In the genomic region with DNA sequence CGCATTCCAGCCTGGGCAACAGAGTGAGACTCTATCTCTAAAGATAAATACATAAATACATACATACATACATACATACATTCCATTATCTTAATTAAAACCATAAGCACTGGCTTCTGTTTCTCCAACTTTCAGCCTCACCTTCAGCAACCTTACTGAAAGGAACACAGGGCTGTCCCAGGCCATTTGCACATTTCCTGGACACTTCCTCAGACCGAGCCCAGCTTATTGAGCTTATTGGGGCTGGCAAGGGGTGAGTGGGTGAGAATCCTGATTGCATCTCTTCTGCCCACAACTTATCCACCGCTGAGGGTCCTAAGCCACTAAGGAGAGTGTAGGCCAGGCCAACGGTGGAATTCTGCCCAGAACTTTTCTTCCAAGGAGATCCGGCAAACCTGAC, we compare ENCODE assay signal across 28 cellular contexts.
"Had no signal": no experiment of that assay in that cellular context is flagged by ENCODE, and none has a peak within 500 bp of the region (broad histone marks: within the 10 kb centered on the region; RNA-seq: fewer than 3 reads in every experiment).

No MANE protein-coding gene starts in this region.

- ATAC-seq: activated CD8-positive, alpha-beta T cell treated with anti-CD3 and anti-CD28 coated beads, Interleukin-2, amount 10 ng/mL, durations not matched to agents 7 days and 5 days; SK-N-SH treated with all-trans-retinoic acid at 6 μM for 48 hours; WTC11 had no signal

- H3K36me3 ChIP-seq: adrenal gland, Peyer's patch, SJSA1 had no signal

- H3K27me3 ChIP-seq: adrenal gland, Peyer's patch, SJSA1 had no signal

- H3K27ac ChIP-seq: adrenal gland, SJSA1 had no signal

- H3K9me3 ChIP-seq: adrenal gland, Peyer's patch, SJSA1 had no signal

- DNase-seq: activated CD4-positive, alpha-beta T cell treated with anti-CD3 and anti-CD28 coated beads for 48 hours; activated CD4-positive, alpha-beta T cell treated with anti-CD3 and anti-CD28 coated beads, Interleukin-2, amount 50 U/mL, for 4 hours; activated CD4-positive, CD25-positive, alpha-beta regulatory T cell treated with anti-CD3 and anti-CD28 coated beads, Interleukin-2, amount 50 U/mL, for 72 hours; activated CD8-positive, alpha-beta memory T cell treated with anti-CD3 and anti-CD28 coated beads, Interleukin-2, amount 50 U/mL, for 48 hours; activated CD8-positive, alpha-beta T cell treated with anti-CD3 and anti-CD28 coated beads, Interleukin-2, amount 10 ng/mL, durations not matched to agents 7 days and 5 days; activated naive CD4-positive, alpha-beta T cell treated with anti-CD3 and anti-CD28 coated beads, Interleukin-2, amount 50 U/mL, for 16 hours; activated naive CD8-positive, alpha-beta T cell treated with anti-CD3 and anti-CD28 coated beads, Interleukin-2, amount 10 ng/mL, durations not matched to agents 7 days and 5 days; activated T-cell treated with anti-CD3 and anti-CD28 coated beads, Interleukin-2, amount 50 U/mL, for 1 hour; adrenal gland; anterior cingulate cortex; caudate nucleus; MM.1S; NCI-H1105; NCI-H1436; NCI-H1694 treated with DMSO at 0.1 percent for 48 hours; NCI-H2029 treated with DMSO at 0.1 percent for 48 hours; NCI-H345; NCI-H510A; NCI-H526 treated with DMSO at 0.1 percent for 48 hours; NCI-H82; OCI-M1; SHP77; SW 1271; T-helper 9 cell had no signal

- H3K4me3 ChIP-seq: adrenal gland, SJSA1 had no signal
